In the genomic region with DNA sequence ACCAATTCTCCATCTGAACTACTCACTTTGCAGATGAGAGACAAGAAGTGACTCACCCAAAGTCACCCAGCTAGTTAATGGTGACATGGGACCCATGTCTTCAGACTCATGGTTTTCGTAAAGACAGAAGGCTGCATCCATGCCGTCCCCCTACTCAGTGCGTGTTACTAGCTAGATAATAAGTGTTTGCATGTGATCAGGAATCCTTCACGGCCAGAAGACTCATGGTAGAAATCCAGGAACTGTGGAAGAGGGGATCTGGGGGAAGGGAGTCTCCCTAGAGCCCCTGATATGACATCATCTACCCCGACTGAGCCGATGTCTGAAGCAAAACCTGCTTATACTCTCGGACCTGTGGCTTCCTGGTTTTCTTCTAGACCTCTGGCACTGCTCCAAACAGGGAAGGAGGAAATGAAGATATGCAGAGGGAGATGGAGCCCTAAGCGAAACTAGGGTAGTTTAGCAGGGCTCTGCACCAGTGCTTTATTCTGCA, we compare ENCODE assay signal across 13 cellular contexts. TPM values are rescaled to one million over a fixed set of nuclear protein-coding genes. Genes with fewer than 3 reads are reported as not detected.
DNase-seq lines count a peak whose midpoint lies in the region; ATAC-seq lines count a peak whose summit lies in the region.
"Had no signal": no experiment of that assay in that cellular context is flagged by ENCODE, and none has a peak within 500 bp of the region (broad histone marks: within the 10 kb centered on the region; RNA-seq: fewer than 3 reads in every experiment).

No MANE protein-coding gene starts in this region.

- peak; percentile 8 to 29 for ATAC-seq in left cardiac atrium
- no peak for ATAC-seq in Right ventricle myocardium inferior
- ATAC-seq in GM19463 (IDR thresholded peaks at IDR 0.05; ENCODE audit: unreplicated experiment) = no peak
- ATAC-seq: T-cell had no signal

- DNase-seq in left cardiac atrium (no peak), Right ventricle myocardium inferior (ENCODE audit: missing footprints) (no peak), NCI-H774 (lab: John Stamatoyannopoulos, UW) (peak; percentile 69), globus pallidus (ENCODE audit: low spot score) (peak; percentile 13), NCI-H1694 (lab: John Stamatoyannopoulos, UW) (no peak), NAMALWA (ENCODE audit: low spot score) (no peak), NCI-H1092 treated with DMSO at 0.1 percent for 48 hours (lab: John Stamatoyannopoulos, UW) (no peak)
- DNase-seq: brain microvascular endothelial cell, mesendoderm, NCI-H2081, sigmoid colon, T-cell had no signal

- intact Hi-C loops in left cardiac atrium (cut with DNase I) = no loop called here
- intact Hi-C loops in Right ventricle myocardium inferior (cut with DNase I) = no loop called here

RNA-seq across cellular contexts. Expression of gene RNF183, which starts 3.3 kb away (rescaled TPM):
- total RNA-seq in left cardiac atrium = not detected
- not detected for total RNA-seq in Right ventricle myocardium inferior
- total RNA-seq: sigmoid colon had no signal

RNA-seq across cellular contexts. Expression of gene PRPF4, which starts 24.4 kb away (rescaled TPM):
- total RNA-seq in left cardiac atrium (10 to 100 TPM in 1 of 2 donors, 1 to 10 TPM in 1; 9.9 to 14.3 TPM), Right ventricle myocardium inferior (11.0 TPM)

RNA-seq across cellular contexts. Expression of gene CDC26, which starts 24.5 kb away (rescaled TPM):
- total RNA-seq in left cardiac atrium = 10 to 100 TPM; 33.3 to 33.8 TPM
- 38.3 TPM for total RNA-seq in Right ventricle myocardium inferior

RNA-seq across cellular contexts. Expression of gene WDR31, which starts 40.2 kb away (rescaled TPM):
- total RNA-seq in left cardiac atrium (1 to 10 TPM; 4.9 to 5.7 TPM), Right ventricle myocardium inferior (13.0 TPM)

RNA-seq across cellular contexts. Expression of gene BSPRY, which starts 49.5 kb away (rescaled TPM):
- total RNA-seq in left cardiac atrium (1 to 10 TPM in 1 of 2 donors, under 1 TPM in 1; 0.27 to 1.6 TPM), Right ventricle myocardium inferior (0.35 TPM)

Comparison
In these comparisons a context has a peak if more than half of its experiments do, and no peak if none do; other contexts are left out.
1. ATAC-seq: peak in left cardiac atrium (2 of 2); none in Right ventricle myocardium inferior (single experiment) and GM19463 (single experiment).
2. DNase-seq: peak in NCI-H774 (single experiment) and globus pallidus (single experiment); none in left cardiac atrium (single experiment), Right ventricle myocardium inferior (single experiment), NCI-H1694 (single experiment), NAMALWA (single experiment) and NCI-H1092 treated with DMSO at 0.1 percent for 48 hours (single experiment).